In genomic region chr2:97742381-97742847, GRCh38 we compare ENCODE assay signal across 10 cellular contexts. TPM values are rescaled to one million over a fixed set of nuclear protein-coding genes. Genes with fewer than 3 reads are reported as not detected.
DNase-seq lines count a peak whose midpoint lies in the region; ATAC-seq and TF ChIP-seq lines count a peak whose summit lies in the region.
"Had no signal": no experiment of that assay in that cellular context is flagged by ENCODE, and none has a peak within 500 bp of the region (broad histone marks: within the 10 kb centered on the region; RNA-seq: fewer than 3 reads in every experiment).

No MANE protein-coding gene starts in this region.

- DNase-seq in CD4-positive, alpha-beta memory T cell = peak in 1 of 5 donors; percentile 24
- DNase-seq in HK-2 (ENCODE audit: unreplicated experiment) (peak; percentile 5), left ventricle myocardium superior (peak; percentile 62), GM03348 (ENCODE audit: low spot score) (no peak), GDM1 (lab: John Stamatoyannopoulos, UW) (no peak), NCI-H82 (lab: John Stamatoyannopoulos, UW) (no peak), chondrocyte (ENCODE audit: low spot score) (no peak)
- DNase-seq in activated T-helper 1 cell treated with anti-CD3 and anti-CD28 coated beads, Interleukin-12 subunit alpha, Interleukin-12 subunit beta, Interleukin-2, Interleukin-4 antibody, amounts not matched to agents 30 ng/mL and 10 ng/mL and 1 ng/mL, durations not matched to agents 14 hours and 24 hours and 36 hours (ENCODE audit: low spot score) = peak; percentile 27
- DNase-seq: GOT3, NCI-H1105 treated with DMSO at 0.1 percent for 48 hours had no signal

- H3K27ac Mint-ChIP-seq in CD4-positive, alpha-beta memory T cell = peak overlapping the region; percentile 81 to 93 (median 88)
- H3K27ac Mint-ChIP-seq in activated T-helper 1 cell treated with anti-CD3 and anti-CD28 coated beads, Interleukin-12 subunit alpha, Interleukin-12 subunit beta, Interleukin-2, Interleukin-4 antibody, amounts not matched to agents 30 ng/mL and 10 ng/mL and 1 ng/mL, durations not matched to agents 14 hours and 24 hours and 36 hours = peak overlapping the region; percentile 64
- no peak overlapping the region for H3K27ac Mint-ChIP-seq in chondrocyte (ENCODE audit: unreplicated experiment)

- POLR2A ChIA-PET in CD4-positive, alpha-beta memory T cell (lab: Charles Lee; ENCODE audit: partially characterized antibody) = interaction anchor here (1.0 to 14.2 kb wide), 11 partner anchors 9 to 891 kb away, joined by 3 to 284 read pairs (median 4); partner anchors contain the start of genes ACTR1B and ZAP70

- CTCF ChIA-PET in CD4-positive, alpha-beta memory T cell (lab: Charles Lee; ENCODE audit: partially characterized antibody) = interaction anchor here (0.9 to 10.0 kb wide), 7 partner anchors 14 to 152 kb away, joined by 3 to 166 read pairs (median 46); partner anchors contain the start of gene ZAP70

- H3K27ac ChIP-seq in CD4-positive, alpha-beta memory T cell (ENCODE audit: low read depth, low read length) = peak overlapping the region; percentile 48

- H3K9me3 ChIP-seq in CD4-positive, alpha-beta memory T cell (ENCODE audit: control insufficient read depth in 1 of 2, low read length in 2 of 2) = no peaks in the 10 kb centered on the region

- peaks cover 28% of the 10 kb centered on the region for H3K36me3 ChIP-seq in CD4-positive, alpha-beta memory T cell (ENCODE audit: insufficient read depth, low read length)

- H3K4me3 ChIP-seq in CD4-positive, alpha-beta memory T cell (ENCODE audit: low read length in 2 of 2) = no peak overlapping the region

- intact Hi-C loops in CD4-positive, alpha-beta memory T cell (cut with micrococcal nuclease) = no loop called here
- intact Hi-C loops in activated T-helper 1 cell treated with anti-CD3 and anti-CD28 coated beads, Interleukin-12 subunit alpha, Interleukin-12 subunit beta, Interleukin-2, Interleukin-4 antibody, amounts not matched to agents 30 ng/mL and 10 ng/mL and 1 ng/mL, durations not matched to agents 14 hours and 24 hours and 36 hours (cut with micrococcal nuclease) = no loop called here
- intact Hi-C loops in left ventricle myocardium superior (cut with micrococcal nuclease) = no loop called here

- peaks cover 55 to 82% (median 68%) of the 10 kb centered on the region in 4 donors for H3K4me1 Mint-ChIP-seq in CD4-positive, alpha-beta memory T cell
- H3K4me1 Mint-ChIP-seq in activated T-helper 1 cell treated with anti-CD3 and anti-CD28 coated beads, Interleukin-12 subunit alpha, Interleukin-12 subunit beta, Interleukin-2, Interleukin-4 antibody, amounts not matched to agents 30 ng/mL and 10 ng/mL and 1 ng/mL, durations not matched to agents 14 hours and 24 hours and 36 hours (ENCODE audit: low read depth) = peaks cover 73% of the 10 kb centered on the region
- H3K4me1 Mint-ChIP-seq in chondrocyte (ENCODE audit: low read depth) = peaks cover 2% of the 10 kb centered on the region

- H3K36me3 Mint-ChIP-seq in CD4-positive, alpha-beta memory T cell = peaks cover 22 to 38% of the 10 kb centered on the region in 2 donors
- H3K36me3 Mint-ChIP-seq in activated T-helper 1 cell treated with anti-CD3 and anti-CD28 coated beads, Interleukin-12 subunit alpha, Interleukin-12 subunit beta, Interleukin-2, Interleukin-4 antibody, amounts not matched to agents 30 ng/mL and 10 ng/mL and 1 ng/mL, durations not matched to agents 14 hours and 24 hours and 36 hours (ENCODE audit: low read depth) = peaks cover 54% of the 10 kb centered on the region
- H3K36me3 Mint-ChIP-seq in chondrocyte (ENCODE audit: low read depth) = peaks cover 16% of the 10 kb centered on the region

- ATAC-seq in left ventricle myocardium superior = peak; percentile 86

- no peak for TF ChIP-seq CTCF in chondrocyte (IDR thresholded peaks at IDR 0.05)

- H3K9me3 Mint-ChIP-seq in CD4-positive, alpha-beta memory T cell = peaks cover 0 to 2% (median 0%) of the 10 kb centered on the region in 8 donors
- no peaks in the 10 kb centered on the region for H3K9me3 Mint-ChIP-seq in activated T-helper 1 cell treated with anti-CD3 and anti-CD28 coated beads, Interleukin-12 subunit alpha, Interleukin-12 subunit beta, Interleukin-2, Interleukin-4 antibody, amounts not matched to agents 30 ng/mL and 10 ng/mL and 1 ng/mL, durations not matched to agents 14 hours and 24 hours and 36 hours
- no peaks in the 10 kb centered on the region for H3K9me3 Mint-ChIP-seq in chondrocyte (ENCODE audit: low read depth)

- peak overlapping the region in 6 of 8 donors; percentile 37 to 79 (median 64) for H3K4me3 Mint-ChIP-seq in CD4-positive, alpha-beta memory T cell
- H3K4me3 Mint-ChIP-seq in activated T-helper 1 cell treated with anti-CD3 and anti-CD28 coated beads, Interleukin-12 subunit alpha, Interleukin-12 subunit beta, Interleukin-2, Interleukin-4 antibody, amounts not matched to agents 30 ng/mL and 10 ng/mL and 1 ng/mL, durations not matched to agents 14 hours and 24 hours and 36 hours = peak overlapping the region; percentile 45
- H3K4me3 Mint-ChIP-seq in chondrocyte (ENCODE audit: unreplicated experiment) = no peak overlapping the region

- H3K27me3 Mint-ChIP-seq in CD4-positive, alpha-beta memory T cell = no peaks in the 10 kb centered on the region
- no peaks in the 10 kb centered on the region for H3K27me3 Mint-ChIP-seq in activated T-helper 1 cell treated with anti-CD3 and anti-CD28 coated beads, Interleukin-12 subunit alpha, Interleukin-12 subunit beta, Interleukin-2, Interleukin-4 antibody, amounts not matched to agents 30 ng/mL and 10 ng/mL and 1 ng/mL, durations not matched to agents 14 hours and 24 hours and 36 hours (ENCODE audit: insufficient read depth)
- H3K27me3 Mint-ChIP-seq in chondrocyte (ENCODE audit: low read depth) = no peaks in the 10 kb centered on the region

- H3K27me3 ChIP-seq in CD4-positive, alpha-beta memory T cell (ENCODE audit: insufficient read depth, low read length) = no peaks in the 10 kb centered on the region

- peaks cover 72% of the 10 kb centered on the region for H3K4me1 ChIP-seq in CD4-positive, alpha-beta memory T cell (ENCODE audit: insufficient read depth, low read length)

RNA-seq across cellular contexts. Expression of gene ZAP70, which starts 29.0 kb away (rescaled TPM):
- total RNA-seq in CD4-positive, alpha-beta memory T cell = 100 to 1,000 TPM; 404 to 419 TPM
- 100 to 1,000 TPM; 140 to 149 TPM for polyA plus RNA-seq in CD4-positive, alpha-beta memory T cell
- 302 and 313 TPM in 2 replicates for total RNA-seq in activated T-helper 1 cell treated with anti-CD3 and anti-CD28 coated beads, Interleukin-12 subunit alpha, Interleukin-12 subunit beta, Interleukin-2, Interleukin-4 antibody, amounts not matched to agents 30 ng/mL and 10 ng/mL and 1 ng/mL, durations not matched to agents 14 hours and 24 hours and 36 hours
- total RNA-seq in left ventricle myocardium superior (1.7 TPM), chondrocyte (0.37 to 0.41 TPM in 2 of 3 replicates, not detected in the other)

Comparison
In these comparisons a context has a peak if more than half of its experiments do, and no peak if none do; other contexts are left out.
1. DNase-seq: peak in HK-2 (single experiment), activated T-helper 1 cell treated with anti-CD3 and anti-CD28 coated beads, Interleukin-12 subunit alpha, Interleukin-12 subunit beta, Interleukin-2, Interleukin-4 antibody, amounts not matched to agents 30 ng/mL and 10 ng/mL and 1 ng/mL, durations not matched to agents 14 hours and 24 hours and 36 hours (single experiment) and left ventricle myocardium superior (single experiment); none in GM03348 (single experiment), GDM1 (single experiment), NCI-H82 (single experiment) and chondrocyte (single experiment).
2. RNA of gene ZAP70, which starts 29.0 kb away (total RNA-seq): 404 to 419 TPM in CD4-positive, alpha-beta memory T cell and 302 to 313 TPM in activated T-helper 1 cell treated with anti-CD3 and anti-CD28 coated beads, Interleukin-12 subunit alpha, Interleukin-12 subunit beta, Interleukin-2, Interleukin-4 antibody, amounts not matched to agents 30 ng/mL and 10 ng/mL and 1 ng/mL, durations not matched to agents 14 hours and 24 hours and 36 hours; 1.7 TPM in left ventricle myocardium superior (single experiment) and 0.37 to 0.41 TPM in chondrocyte; every median in the first group is over 100 times any median in the second.